15 cellular contexts compared by ENCODE assay signal in genomic region chr9:12463641-12464040, GRCh38.
DNase-seq lines count a peak whose midpoint lies in the region; ATAC-seq and TF ChIP-seq lines count a peak whose summit lies in the region.
"Had no signal": no experiment of that assay in that cellular context is flagged by ENCODE, and none has a peak within 500 bp of the region (broad histone marks: within the 10 kb centered on the region; RNA-seq: fewer than 3 reads in every experiment).

No MANE protein-coding gene starts in this region.

- no peak for TF ChIP-seq EP300 in neural cell (conservative IDR thresholded peaks at IDR 0.05; ENCODE audit: poor library complexity, severe bottlenecking)

- H3K36me3 ChIP-seq in HUES6 (ENCODE audit: control insufficient read depth, insufficient read depth, low read length) (no peaks in the 10 kb centered on the region), neural cell (ENCODE audit: insufficient read depth, low read length) (no peaks in the 10 kb centered on the region), aorta (ENCODE audit: control insufficient read depth in 1 of 2, insufficient read depth in 2 of 2, low read length in 1 of 2) (no peaks in the 10 kb centered on the region)

- no peak for ATAC-seq in aorta (ENCODE audit: low FRiP score)
- no peak for ATAC-seq in GM19395 (IDR thresholded peaks at IDR 0.05; ENCODE audit: unreplicated experiment)

- 16 to 18% methylated on average over 3 of the region's 3 CpGs for WGBS in aorta, 2 donors

- no peaks in the 10 kb centered on the region for H3K9me2 ChIP-seq in neural cell (ENCODE audit: insufficient read depth, low read length)

- no peak overlapping the region for H3K9ac ChIP-seq in HUES6 (ENCODE audit: low read length)
- no peak overlapping the region for H3K9ac ChIP-seq in neural cell (ENCODE audit: low read length)

- no peaks in the 10 kb centered on the region for H3F3A ChIP-seq in neural cell (ENCODE audit: insufficient read depth, low read length, poor library complexity, severe bottlenecking)

- H3K27ac ChIP-seq in HUES6 (ENCODE audit: low read depth, low read length), result 0 out of 2 replicates have a peak overlapping the region, but pooled peaks have one; percentile 9
- peak overlapping the region; percentile 48 for H3K27ac ChIP-seq in neural cell (ENCODE audit: low read length)
- no peak overlapping the region for H3K27ac ChIP-seq in aorta (ENCODE audit: low read depth in 1 of 2, low read length in 2 of 2)

- H3K4me3 ChIP-seq in HUES6 (ENCODE audit: low read depth, low read length), result no peak overlapping the region
- H3K4me3 ChIP-seq in neural cell (ENCODE audit: low read length), result peak overlapping the region; percentile 14
- no peak overlapping the region for H3K4me3 ChIP-seq in aorta (ENCODE audit: low read length in 2 of 2)

- no peak for TF ChIP-seq RAD21 in neural cell (conservative IDR thresholded peaks at IDR 0.05)

- intact Hi-C loops in aorta (cut with DNase I), result no loop called here

- H3K9me3 ChIP-seq in HUES6 (ENCODE audit: control insufficient read depth, insufficient read depth, low read depth, low read length) (peaks cover 11% of the 10 kb centered on the region), neural cell (ENCODE audit: low read length) (no peaks in the 10 kb centered on the region), aorta (ENCODE audit: control insufficient read depth, low read length) (peaks cover 2% of the 10 kb centered on the region)

- H3K79me2 ChIP-seq in neural cell (replicated peaks; ENCODE audit: insufficient read depth, low read length), result no peaks in the 10 kb centered on the region

- H3K27me3 ChIP-seq in HUES6 (ENCODE audit: control insufficient read depth, insufficient read depth, low read length) (no peaks in the 10 kb centered on the region), neural cell (ENCODE audit: insufficient read depth, low read depth, low read length) (no peaks in the 10 kb centered on the region), aorta (ENCODE audit: control insufficient read depth in 1 of 2, insufficient read depth in 2 of 2, low read length in 1 of 2) (no peaks in the 10 kb centered on the region)

- no peak overlapping the region for H2AFZ ChIP-seq in neural cell (ENCODE audit: low read depth, low read length)

- no peak overlapping the region for H3K4me2 ChIP-seq in neural cell (ENCODE audit: low read length)

- DNase-seq in NCI-H146 treated with DMSO at 0.1 percent for 48 hours (lab: John Stamatoyannopoulos, UW; ENCODE audit: unreplicated experiment) (peak; percentile 55), astrocyte of the hippocampus (ENCODE audit: low read depth, low spot score) (peak; percentile 38), GF-D8 (lab: John Stamatoyannopoulos, UW) (no peak), aorta (no peak)
- DNase-seq: ACHN; CD4-positive, CD25-positive, alpha-beta regulatory T cell; MV-4-11; NCI-H1930; NCI-H2227 treated with DMSO at 0.1 percent for 48 hours; NCI-H526 treated with DMSO at 0.1 percent for 48 hours; SIG-M5; SW 1271 had no signal

- TF ChIP-seq CTCF in neural cell (IDR thresholded peaks at IDR 0.05; ENCODE audit: poor library complexity, severe bottlenecking), result no peak

- no peaks in the 10 kb centered on the region for H4K20me1 ChIP-seq in neural cell (ENCODE audit: insufficient read depth)

- H3K4me1 ChIP-seq in HUES6 (ENCODE audit: control insufficient read depth, insufficient read depth, low read length) (peaks cover 24% of the 10 kb centered on the region), aorta (ENCODE audit: control insufficient read depth in 1 of 2, insufficient read depth in 2 of 2, low read length in 2 of 2) (no peaks in the 10 kb centered on the region)

TF ChIP-seq in neural cell, 6 proteins besides CTCF, POLR2A, EP300 and RAD21:
- no peak for TF ChIP-seq REST (IDR thresholded peaks at IDR 0.05; ENCODE audit: borderline replicate concordance)
- TF ChIP-seq POLR2AphosphoS5 (IDR thresholded peaks at IDR 0.05), result no peak
- TF ChIP-seq SMC3 (conservative IDR thresholded peaks at IDR 0.05; ENCODE audit: poor library complexity), result no peak
- no peak for TF ChIP-seq EZH2 (IDR thresholded peaks at IDR 0.05; ENCODE audit: borderline replicate concordance, insufficient read depth, low read length, poor library complexity, severe bottlenecking)
- no peak for TF ChIP-seq MXI1 (conservative IDR thresholded peaks at IDR 0.05; ENCODE audit: poor library complexity, severe bottlenecking)
- no peak for TF ChIP-seq TAF1 (IDR thresholded peaks at IDR 0.05; ENCODE audit: low read depth)
TF ChIP-seq in neural cell: peak in this region for 0.

Comparison
In these comparisons a context has a peak if more than half of its experiments do, and no peak if none do; other contexts are left out.
1. H3K27ac ChIP-seq: peak in HUES6 (single experiment) and neural cell (single experiment); none in aorta (0 of 2).
2. DNase-seq: peak in NCI-H146 treated with DMSO at 0.1 percent for 48 hours (single experiment) and astrocyte of the hippocampus (single experiment); none in GF-D8 (single experiment) and aorta (0 of 2).